8 cellular contexts compared by ENCODE assay signal in the genomic region with DNA sequence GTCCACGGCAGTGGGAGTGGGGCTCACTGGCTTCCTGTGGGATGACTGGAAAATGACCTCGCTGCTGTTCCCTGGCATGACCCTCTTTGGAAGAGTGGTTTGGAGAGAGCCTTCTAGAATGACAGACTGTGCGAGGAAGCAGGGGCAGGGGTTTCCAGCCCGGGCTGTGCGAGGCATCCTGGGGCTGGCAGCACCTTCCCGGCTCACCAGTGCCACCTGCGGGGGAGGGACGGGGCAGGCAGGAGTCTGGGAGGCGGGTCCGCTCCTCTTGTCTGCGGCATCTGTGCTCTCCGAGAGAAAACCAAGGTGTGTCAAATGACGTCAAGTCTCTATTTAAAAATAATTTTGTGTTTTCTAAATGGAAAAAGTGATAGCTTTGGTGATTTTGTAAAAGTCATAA. TPM values are rescaled to one million over a fixed set of nuclear protein-coding genes. Genes with fewer than 3 reads are reported as not detected.
DNase-seq lines count a peak whose midpoint lies in the region; ATAC-seq and TF ChIP-seq lines count a peak whose summit lies in the region.

No MANE protein-coding gene starts in this region.

- no peak overlapping the region for H2AFZ ChIP-seq in OCI-LY7 (ENCODE audit: low read length)

- no peaks in the 10 kb centered on the region for H3K79me2 ChIP-seq in OCI-LY7 (ENCODE audit: insufficient read depth, low read depth, low read length)

- ATAC-seq in heart right ventricle (peak in 5 of 8 donors; percentile 43 to 66 (median 54)), GM19395 (IDR thresholded peaks at IDR 0.05; ENCODE audit: unreplicated experiment) (no peak)

- no peaks in the 10 kb centered on the region for H4K20me1 ChIP-seq in OCI-LY7 (ENCODE audit: insufficient read depth, low read length)

- TF ChIP-seq CTCF in OCI-LY7 (conservative IDR thresholded peaks at IDR 0.05; ENCODE audit: low read length) (peak; percentile 96), heart right ventricle (IDR thresholded peaks at IDR 0.05) (peak in 8 of 9 donors; percentile 7 to 57 (median 43))

- no peak overlapping the region for H3K4me3 ChIP-seq in OCI-LY7 (ENCODE audit: low read depth, low read length, poor library complexity, severe bottlenecking)
- H3K4me3 ChIP-seq in heart right ventricle = no peak overlapping the region

- no peaks in the 10 kb centered on the region for H3K9me2 ChIP-seq in OCI-LY7 (ENCODE audit: insufficient read depth, low read length)

- intact Hi-C loops in OCI-LY7 (cut with micrococcal nuclease; ENCODE audit: unreplicated experiment) (loop anchor here (1.0 to 2.0 kb wide), 3 partner anchors 57 to 171 kb away; a partner anchor contains a TSS), heart right ventricle (cut with DNase I) (loop anchor here in 1 of 10 donors (10.0 kb wide), 1 partner anchor 108 kb away; a partner anchor contains a TSS)

- H3K4me1 ChIP-seq in OCI-LY7 (ENCODE audit: insufficient read depth, low read length, poor library complexity, severe bottlenecking) (peaks cover 15% of the 10 kb centered on the region), heart right ventricle (peaks cover 0 to 32% (median 0%) of the 10 kb centered on the region in 9 donors)

- no peak overlapping the region for H3K4me2 ChIP-seq in OCI-LY7 (ENCODE audit: low read length)

- POLR2A ChIA-PET in OCI-LY7 (lab: Charles Lee) = no interaction called here

- CTCF ChIA-PET in OCI-LY7 (lab: Charles Lee; ENCODE audit: unreplicated experiment) = no interaction called here

- H3K36me3 ChIP-seq in OCI-LY7 (ENCODE audit: insufficient read depth, low read length) (no peaks in the 10 kb centered on the region), heart right ventricle (peaks cover 0 to 61% (median 0%) of the 10 kb centered on the region in 9 donors)

- H3K27me3 ChIP-seq in heart right ventricle = no peaks in the 10 kb centered on the region

- WGBS in heart right ventricle, 2 donors = 63 to 64% methylated on average over 13 of the region's 13 CpGs

- BruUV-seq in OCI-LY7 (replicated peaks; lab: Mats Ljungman, UMichigan) = no TSS peak

- no peak overlapping the region for H3K27ac ChIP-seq in OCI-LY7 (ENCODE audit: low read depth, low read length, poor library complexity, severe bottlenecking)
- H3K27ac ChIP-seq in heart right ventricle = peak overlapping the region in 1 of 10 donors; percentile 5

- no peaks in the 10 kb centered on the region for H3K9me3 ChIP-seq in OCI-LY7 (ENCODE audit: low read length)
- H3K9me3 ChIP-seq in heart right ventricle = no peaks in the 10 kb centered on the region

- peak; percentile 26 for DNase-seq in SIG-M5 treated with dmso at 0.1 percent for 504 hours (lab: John Stamatoyannopoulos, UW; ENCODE audit: unreplicated experiment)
- no peak for DNase-seq in SIG-M5 (lab: John Stamatoyannopoulos, UW)
- DNase-seq in OCI-LY7 (ENCODE audit: low spot score) = peak; percentile 84
- peak; percentile 71 to 87 for DNase-seq in activated T-helper 1 cell treated with anti-CD3 and anti-CD28 coated beads, Interleukin-2, amount 50 U/mL, for 16 hours (ENCODE audit: low read depth in 1 of 2, low spot score in 1 of 2)
- DNase-seq in heart right ventricle = peak in 1 of 2 donors; percentile 52
- peak; percentile 88 to 89 for DNase-seq in stimulated activated CD4-positive, alpha-beta T cell treated with anti-CD3 and anti-CD28 coated beads, Interleukin-2, amount 100 ng/mL, for 24 hours
- no peak for DNase-seq in superior temporal gyrus (ENCODE audit: extremely low spot score)

RNA-seq across cellular contexts. Expression of a gene that starts 7.8 kb away (rescaled TPM):
- total RNA-seq in OCI-LY7 (2014; rRNA removed; shearing (Covaris generic)) = 41.9 and 58.8 TPM in 2 replicates
- 64.0 and 68.6 TPM in 2 replicates for total RNA-seq in OCI-LY7 (2022)
- 10 to 100 TPM; 26.0 to 97.0 (median 31.7) TPM for total RNA-seq in heart right ventricle
- polyA plus RNA-seq in heart right ventricle = 10 to 100 TPM; 13.1 to 58.7 TPM

RNA-seq across cellular contexts. Expression of a gene that starts 32.6 kb away (rescaled TPM):
- total RNA-seq in OCI-LY7 (2014; rRNA removed; shearing (Covaris generic)) = 3.5 and 6.0 TPM in 2 replicates
- 2.9 and 4.1 TPM in 2 replicates for total RNA-seq in OCI-LY7 (2022)
- total RNA-seq in heart right ventricle = 1 to 10 TPM; 3.9 to 8.6 (median 5.1) TPM
- 1 to 10 TPM; 3.0 to 5.6 TPM for polyA plus RNA-seq in heart right ventricle

RNA-seq across cellular contexts. Expression of a gene that starts 32.7 kb away (rescaled TPM):
- total RNA-seq in OCI-LY7 (2014; rRNA removed; shearing (Covaris generic)) = 13.8 and 14.3 TPM in 2 replicates
- total RNA-seq in OCI-LY7 (2022) = 38.4 and 45.5 TPM in 2 replicates
- 10 to 100 TPM in 9 of 10 donors, 1 to 10 TPM in 1; 7.3 to 18.0 (median 14.0) TPM for total RNA-seq in heart right ventricle
- polyA plus RNA-seq in heart right ventricle = 10 to 100 TPM in 1 of 2 donors, 1 to 10 TPM in 1; 10.0 to 21.7 TPM

Comparison
In these comparisons a context has a peak if more than half of its experiments do, and no peak if none do; other contexts are left out.
1. DNase-seq: peak in SIG-M5 treated with dmso at 0.1 percent for 504 hours (single experiment), OCI-LY7 (single experiment), activated T-helper 1 cell treated with anti-CD3 and anti-CD28 coated beads, Interleukin-2, amount 50 U/mL, for 16 hours (2 of 2) and stimulated activated CD4-positive, alpha-beta T cell treated with anti-CD3 and anti-CD28 coated beads, Interleukin-2, amount 100 ng/mL, for 24 hours (2 of 2); none in SIG-M5 (single experiment) and superior temporal gyrus (single experiment).